ENCODE assay signal across 31 cellular contexts in genomic region chr10:1517684-1518083, GRCh38.
"Had no signal": no experiment of that assay in that cellular context is flagged by ENCODE, and none has a peak within 500 bp of the region (broad histone marks: within the 10 kb centered on the region; RNA-seq: fewer than 3 reads in every experiment).

No MANE protein-coding gene starts in this region.

- FAIRE-seq: TTC549 had no signal

- H3K27ac ChIP-seq: ascending aorta, cardiac muscle cell, VCaP had no signal

- H3K4me1 ChIP-seq: ascending aorta had no signal

- DNase-seq: activated B cell treated with CpG ODN at 0.5 μM for 24 hours; activated CD4-positive, alpha-beta memory T cell treated with anti-CD3 and anti-CD28 coated beads for 36 hours; activated CD4-positive, alpha-beta T cell treated with anti-CD3 and anti-CD28 coated beads for 4 hours; activated CD4-positive, alpha-beta T cell treated with anti-CD3 and anti-CD28 coated beads, Interleukin-2, amount 10 ng/mL, durations not matched to agents 24 days and 14 days; activated CD4-positive, alpha-beta T cell treated with anti-CD3 and anti-CD28 coated beads, Interleukin-2, amount 50 U/mL, for 1 hour; activated CD4-positive, alpha-beta T cell treated with anti-CD3 and anti-CD28 coated beads, Interleukin-2, amount 50 U/mL, for 4 hours; activated CD4-positive, CD25-positive, alpha-beta regulatory T cell treated with anti-CD3 and anti-CD28 coated beads, Interleukin-2, amount 50 U/mL, for 72 hours; activated CD8-positive, alpha-beta memory T cell treated with anti-CD3 and anti-CD28 coated beads, Interleukin-2, amount 50 U/mL, for 4 hours; activated CD8-positive, alpha-beta T cell treated with anti-CD3 and anti-CD28 coated beads for 36 hours; activated effector memory CD4-positive, alpha-beta T cell treated with anti-CD3 and anti-CD28 coated beads, Interleukin-2, amount 50 U/mL, for 16 hours; activated gamma-delta T cell treated with Interleukin-2 at 50 U/mL for 16 hours; activated naive CD4-positive, alpha-beta T cell; activated naive CD4-positive, alpha-beta T cell treated with anti-CD3 and anti-CD28 coated beads for 36 hours; activated naive CD4-positive, alpha-beta T cell treated with anti-CD3 and anti-CD28 coated beads, Interleukin-2, amount 50 U/mL, for 16 hours; activated naive CD8-positive, alpha-beta T cell treated with anti-CD3 and anti-CD28 coated beads for 36 hours; activated T-cell treated with anti-CD3 and anti-CD28 coated beads for 4 hours; activated T-cell treated with anti-CD3 and anti-CD28 coated beads, Interleukin-2, amount 50 U/mL, for 1 hour; activated T-cell treated with anti-CD3 and anti-CD28 coated beads, Interleukin-2, amount 50 U/mL, for 4 hours; activated T-cell treated with anti-CD3 and anti-CD28 coated beads, Interleukin-2, amount 50 U/mL, for 72 hours; amygdala; anterior cingulate cortex; caudate nucleus; T-helper 1 cell; T-helper 2 cell; T-helper 9 cell had no signal

- H3K4me3 ChIP-seq: ascending aorta, cardiac muscle cell had no signal

- H3K36me3 ChIP-seq: ascending aorta, cardiac muscle cell had no signal

- H3K9me3 ChIP-seq: ascending aorta had no signal

- H3K27me3 ChIP-seq: ascending aorta, cardiac muscle cell had no signal

- ATAC-seq: activated CD8-positive, alpha-beta T cell treated with anti-CD3 and anti-CD28 coated beads for 36 hours; activated naive CD4-positive, alpha-beta T cell treated with anti-CD3 and anti-CD28 coated beads, Interleukin-2, amount 50 U/mL, for 72 hours; activated T-cell treated with anti-CD3 and anti-CD28 coated beads, Interleukin-2, amount 50 U/mL, for 4 hours; activated T-cell treated with anti-CD3 and anti-CD28 coated beads, Interleukin-2, amount 50 U/mL, for 72 hours; activated T-helper 17 cell treated with anti-CD3 and anti-CD28 coated beads, Interleukin-2, amount 50 U/mL, for 72 hours had no signal
